ENCODE assay signal across 1 cellular context in genomic region chr10:110524864-110525242, GRCh38.
TF ChIP-seq lines count a peak whose summit lies in the region.

No MANE protein-coding gene starts in this region.

TF ChIP-seq in K562, 482 proteins besides CTCF, POLR2A, EP300 and RAD21:
- peak; percentile 52 for TF ChIP-seq NFIC (IDR thresholded peaks at IDR 0.05)
- TF ChIP-seq ZNF511 (CRISPR knock-in tag; IDR thresholded peaks at IDR 0.05): no peak
